ENCODE assay signal across 6 cellular contexts in the genomic region with DNA sequence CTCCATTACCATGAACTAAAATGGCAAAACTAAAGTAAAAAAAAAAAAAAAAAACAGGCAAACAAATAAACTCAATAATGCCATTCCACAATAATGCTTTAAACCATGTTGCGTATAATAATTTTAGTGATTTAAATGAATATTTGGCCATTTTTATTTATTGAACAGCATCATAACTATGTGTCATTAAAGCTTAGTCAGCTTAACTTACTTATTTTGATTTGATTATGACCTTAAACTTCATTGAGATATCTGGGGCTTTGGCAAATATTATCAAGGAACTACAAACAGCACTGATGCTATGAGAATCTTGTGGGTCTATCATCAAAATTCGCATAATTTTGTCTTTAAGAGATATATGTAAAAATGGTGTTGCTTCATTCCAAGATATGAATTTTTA.
"Had no signal": no experiment of that assay in that cellular context is flagged by ENCODE, and none has a peak within 500 bp of the region (broad histone marks: within the 10 kb centered on the region; RNA-seq: fewer than 3 reads in every experiment).

No MANE protein-coding gene starts in this region.

- H3K4me2 ChIP-seq: KMS-11 had no signal

- H3K9ac ChIP-seq: KMS-11 had no signal

- DNase-seq: Karpas-422, KBM-7, KG1 had no signal

- FAIRE-seq: HTR-8/SVneo had no signal

- H3K27ac ChIP-seq: HL-60, KMS-11 had no signal
